Comparison of ENCODE assay signal across 10 cellular contexts in the genomic region with DNA sequence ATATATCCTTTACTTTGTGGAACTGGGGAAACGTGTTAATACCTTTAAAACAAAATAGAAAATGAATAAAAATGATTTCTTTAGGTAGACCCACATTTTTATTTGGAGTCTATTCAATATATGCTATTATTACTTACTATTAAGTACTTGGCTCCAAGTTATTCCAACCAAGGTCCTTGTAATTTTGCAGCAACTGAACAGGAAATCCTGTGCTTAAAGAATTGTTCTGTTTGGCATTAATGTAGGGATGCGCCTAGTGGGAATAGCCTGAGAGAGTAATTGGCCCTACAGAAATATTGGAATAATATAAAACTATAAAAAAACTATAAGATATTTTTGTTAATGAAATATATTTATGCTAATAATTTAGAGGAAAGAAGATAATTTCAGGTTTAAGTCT. TPM values are rescaled to one million over a fixed set of nuclear protein-coding genes. Genes with fewer than 3 reads are reported as not detected.
"Had no signal": no experiment of that assay in that cellular context is flagged by ENCODE, and none has a peak within 500 bp of the region (broad histone marks: within the 10 kb centered on the region; RNA-seq: fewer than 3 reads in every experiment).

No MANE protein-coding gene starts in this region.

- H3K4me1 Mint-ChIP-seq: IgD-negative memory B cell had no signal

- H3K4me3 ChIP-seq: K562 had no signal

- H3K27ac ChIP-seq: HL-60 had no signal

- FAIRE-seq: HepG2, HTR-8/SVneo, K562 had no signal

- DNase-seq: IMR-90, KBM-7, KG1 had no signal

- H3K36me3 Mint-ChIP-seq: IgD-negative memory B cell had no signal

- ATAC-seq: HepG2, K562 had no signal

- H3K27ac Mint-ChIP-seq: IgD-negative memory B cell had no signal

- H3K4me3 Mint-ChIP-seq: IgD-negative memory B cell had no signal

- H3K27me3 Mint-ChIP-seq: IgD-negative memory B cell had no signal

RNA-seq across cellular contexts. Expression of gene ZSWIM2, which starts 22.9 kb away (rescaled TPM):
- total RNA-seq: HepG2, HT-29, HT1080, IMR-90, K562 had no signal
- polyA plus RNA-seq: HepG2, IgD-negative memory B cell, K562 had no signal
